In genomic region chr5:8576178-8576577, GRCh38 we compare ENCODE assay signal across 20 cellular contexts.
"Had no signal": no experiment of that assay in that cellular context is flagged by ENCODE, and none has a peak within 500 bp of the region (broad histone marks: within the 10 kb centered on the region; RNA-seq: fewer than 3 reads in every experiment).

No MANE protein-coding gene starts in this region.

- H3K4me3 ChIP-seq: cardiac muscle cell had no signal

- H3K36me3 ChIP-seq: brain microvascular endothelial cell, cardiac muscle cell had no signal

- H3K27ac ChIP-seq: brain microvascular endothelial cell, cardiac muscle cell had no signal

- H3K27me3 ChIP-seq: brain microvascular endothelial cell had no signal

- ATAC-seq: activated T-helper 17 cell treated with anti-CD3 and anti-CD28 coated beads, Interleukin-2, amount 50 U/mL, for 72 hours; PC-3; T-helper 17 cell had no signal

- DNase-seq: activated B cell treated with CpG ODN at 0.5 μM for 24 hours; activated CD4-positive, alpha-beta T cell treated with anti-CD3 and anti-CD28 coated beads for 1 hour; activated CD4-positive, alpha-beta T cell treated with anti-CD3 and anti-CD28 coated beads, Interleukin-2, amount 10 ng/mL, durations not matched to agents 24 days and 14 days; activated CD4-positive, alpha-beta T cell treated with anti-CD3 and anti-CD28 coated beads, Interleukin-2, amount 50 U/mL, for 48 hours; activated gamma-delta T cell; activated naive CD4-positive, alpha-beta T cell treated with anti-CD3 and anti-CD28 coated beads for 36 hours; activated T-cell treated with anti-CD3 and anti-CD28 coated beads, Interleukin-2, amount 50 U/mL, for 48 hours; brain microvascular endothelial cell; NCI-H1092 treated with DMSO at 0.1 percent for 48 hours; NCI-H1417 treated with DMSO at 0.1 percent for 48 hours; NCI-H1694; NCI-H2029; NCI-H446; NCI-H524; PC-3; SIG-M5; T-helper 17 cell; T-helper 9 cell had no signal
